ENCODE assay signal across 1 cellular context in genomic region chr1:162230517-162230916, GRCh38.
TF ChIP-seq lines count a peak whose summit lies in the region.

No MANE protein-coding gene starts in this region.

TF ChIP-seq in GM23338, 12 proteins besides CTCF, POLR2A, EP300 and RAD21 (continued from another document):
- no peak for TF ChIP-seq ZNF462 (CRISPR knock-in tag; IDR thresholded peaks at IDR 0.05)
- TF ChIP-seq POLR2AphosphoS5 (IDR thresholded peaks at IDR 0.05; ENCODE audit: low read depth), result no peak
- no peak for TF ChIP-seq JUNB (IDR thresholded peaks at IDR 0.05; ENCODE audit: unreplicated experiment)
- no peak for TF ChIP-seq REST (IDR thresholded peaks at IDR 0.05; ENCODE audit: unreplicated experiment)
- no peak for TF ChIP-seq EZH2 (IDR thresholded peaks at IDR 0.05; ENCODE audit: low read depth, unreplicated experiment)
- TF ChIP-seq EZH2phosphoT487 (IDR thresholded peaks at IDR 0.05; ENCODE audit: unreplicated experiment), result no peak
- TF ChIP-seq ZNF331 (CRISPR knock-in tag; IDR thresholded peaks at IDR 0.05; ENCODE audit: low read depth), result no peak
- TF ChIP-seq ETS1 (IDR thresholded peaks at IDR 0.05), result no peak
- no peak for TF ChIP-seq CREB1 (CRISPR knock-in tag; IDR thresholded peaks at IDR 0.05; ENCODE audit: low read depth)
- TF ChIP-seq NANOG (IDR thresholded peaks at IDR 0.05; ENCODE audit: borderline replicate concordance), result no peak
TF ChIP-seq in GM23338: peak in this region for 0.
